In the genomic region with DNA sequence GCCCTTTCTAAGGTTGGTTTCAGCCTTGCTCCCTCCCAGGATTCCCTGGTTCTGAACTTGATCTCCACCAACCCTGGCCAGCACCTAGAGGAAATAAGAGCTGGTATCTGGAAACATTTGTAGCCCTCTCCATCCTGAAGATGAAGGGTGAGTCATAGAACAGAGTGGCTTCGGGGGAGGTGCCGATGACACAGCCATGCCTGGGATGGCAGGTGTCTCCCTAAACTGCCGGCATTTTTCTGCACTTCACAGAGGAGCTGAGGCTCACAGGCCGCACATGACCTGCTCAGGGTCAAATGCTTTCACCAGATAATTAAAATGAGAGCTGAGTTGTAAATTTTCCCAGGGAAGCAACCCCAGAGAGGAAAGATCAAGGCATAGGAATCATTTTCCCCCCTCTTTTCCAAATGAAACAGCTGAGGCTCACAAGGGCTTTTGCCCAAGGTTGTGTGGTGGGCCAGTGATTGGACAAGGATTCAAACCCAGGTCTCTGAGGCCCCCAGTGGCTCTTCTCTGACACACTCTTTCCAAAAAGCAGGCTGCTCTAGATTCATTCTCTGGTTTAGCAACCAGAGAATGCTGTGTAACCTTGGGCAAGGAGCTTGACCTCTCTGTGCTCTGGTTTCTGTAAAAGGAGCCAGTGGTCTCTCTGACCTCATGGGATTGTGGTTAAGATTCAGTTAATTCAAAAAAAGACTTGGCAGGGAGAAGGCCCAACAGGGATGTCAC, we compare ENCODE assay signal across 8 cellular contexts. TPM values are rescaled to one million over a fixed set of nuclear protein-coding genes. Genes with fewer than 3 reads are reported as not detected.
DNase-seq lines count a peak whose midpoint lies in the region; TF ChIP-seq lines count a peak whose summit lies in the region.

No MANE protein-coding gene starts in this region.

- peaks cover 54% of the 10 kb centered on the region for H3K36me3 Mint-ChIP-seq in activated T-cell treated with anti-CD3 and anti-CD28 coated beads, Interleukin-2, amount 50 U/mL, for 24 hours (ENCODE audit: low read depth)

- peaks cover 40% of the 10 kb centered on the region for H3K4me1 Mint-ChIP-seq in activated T-cell treated with anti-CD3 and anti-CD28 coated beads, Interleukin-2, amount 50 U/mL, for 24 hours (ENCODE audit: low read depth)

- H3K4me3 ChIP-seq in BLaER1 treated with 17β-estradiol and CSF1 and Interleukin-3, amounts not matched to agents 10 nM and 100 nM: peak overlapping the region; percentile 53 to 78 (median 72)
- H3K4me3 ChIP-seq in Jurkat, Clone E6-1 (ENCODE audit: low read length): peak overlapping the region; percentile 82
- H3K4me3 ChIP-seq in iPS-15b (ENCODE audit: low read depth, low read length) (peak overlapping the region; percentile 73), smooth muscle cell (peak overlapping the region; percentile 54)

- peak overlapping the region; percentile 80 for H3K4me3 Mint-ChIP-seq in activated T-cell treated with anti-CD3 and anti-CD28 coated beads, Interleukin-2, amount 50 U/mL, for 24 hours

- peaks cover 19 to 45% (median 37%) of the 10 kb centered on the region in 11 experiments; a peak in 21 of 22 replicates for H3K36me3 ChIP-seq in BLaER1 treated with 17β-estradiol and CSF1 and Interleukin-3, amounts not matched to agents 10 nM and 100 nM
- H3K36me3 ChIP-seq in iPS-15b (ENCODE audit: control insufficient read depth, insufficient read depth, low read length) (peaks cover 15% of the 10 kb centered on the region), smooth muscle cell (ENCODE audit: low read depth) (no peaks in the 10 kb centered on the region)

- H4K20me1 ChIP-seq in BLaER1 treated with 17β-estradiol and CSF1 and Interleukin-3, amounts not matched to agents 10 nM and 100 nM: peaks cover 0 to 31% (median 6%) of the 10 kb centered on the region in 11 experiments; a peak in 8 of 22 replicates
- H4K20me1 ChIP-seq in smooth muscle cell (ENCODE audit: low read depth): peaks cover 5% of the 10 kb centered on the region

- H3K27me3 ChIP-seq in BLaER1 treated with 17β-estradiol and CSF1 and Interleukin-3, amounts not matched to agents 10 nM and 100 nM: no peaks in the 10 kb centered on the region
- H3K27me3 ChIP-seq in iPS-15b (ENCODE audit: control insufficient read depth, insufficient read depth, low read length) (peaks cover 25% of the 10 kb centered on the region), smooth muscle cell (ENCODE audit: low read depth) (no peaks in the 10 kb centered on the region)

- H3F3A ChIP-seq in smooth muscle cell (ENCODE audit: low read depth): peaks cover 7% of the 10 kb centered on the region

- H3K9ac ChIP-seq in BLaER1 treated with 17β-estradiol and CSF1 and Interleukin-3, amounts not matched to agents 10 nM and 100 nM: peak overlapping the region; percentile 39 to 77 (median 68)
- H3K9ac ChIP-seq in iPS-15b (ENCODE audit: low read depth, low read length) (peak overlapping the region; percentile 65), smooth muscle cell (ENCODE audit: low read depth) (no peak overlapping the region)

- WGBS in smooth muscle cell (ENCODE audit: low lambda C conversion rate): 54% methylated on average over 4 of the region's 4 CpGs

- TF ChIP-seq CTCF in smooth muscle cell (IDR thresholded peaks at IDR 0.05; ENCODE audit: borderline replicate concordance, insufficient read depth, poor library complexity, severe bottlenecking): no peak

- peak overlapping the region; percentile 77 to 95 (median 88) for H3K4me2 ChIP-seq in BLaER1 treated with 17β-estradiol and CSF1 and Interleukin-3, amounts not matched to agents 10 nM and 100 nM
- peak overlapping the region; percentile 88 for H3K4me2 ChIP-seq in smooth muscle cell

- H3K27ac ChIP-seq in BLaER1 treated with 17β-estradiol and CSF1 and Interleukin-3, amounts not matched to agents 10 nM and 100 nM: peak overlapping the region in 8 of 11 experiments; percentile 48 to 65 (median 59); a peak in 15 of 22 replicates
- H3K27ac ChIP-seq in smooth muscle cell (ENCODE audit: low read depth): no peak overlapping the region

- H2AFZ ChIP-seq in smooth muscle cell (ENCODE audit: low read depth): peak overlapping the region; percentile 48

- no peaks in the 10 kb centered on the region for H3K27me3 Mint-ChIP-seq in activated T-cell treated with anti-CD3 and anti-CD28 coated beads, Interleukin-2, amount 50 U/mL, for 24 hours

- no peak for DNase-seq in Jurkat, Clone E6-1 (ENCODE audit: low read depth, low spot score)
- DNase-seq in activated T-cell treated with anti-CD3 and anti-CD28 coated beads, Interleukin-2, amount 50 U/mL, for 24 hours: peak; percentile 46
- DNase-seq in smooth muscle cell (lab: John Stamatoyannopoulos, UW; ENCODE audit: unreplicated experiment) (no peak), KG1 (lab: John Stamatoyannopoulos, UW) (no peak)
- DNase-seq in activated CD8-positive, alpha-beta memory T cell treated with anti-CD3 and anti-CD28 coated beads, Interleukin-2, amount 50 U/mL, for 4 hours: no peak
- no peak for DNase-seq in activated CD8-positive, alpha-beta memory T cell treated with anti-CD3 and anti-CD28 coated beads, Interleukin-2, amount 50 U/mL, for 48 hours

- H3K4me1 ChIP-seq in BLaER1 treated with 17β-estradiol and CSF1 and Interleukin-3, amounts not matched to agents 10 nM and 100 nM: peaks cover 28 to 57% (median 51%) of the 10 kb centered on the region in 10 experiments
- peaks cover 11% of the 10 kb centered on the region for H3K4me1 ChIP-seq in iPS-15b (ENCODE audit: control insufficient read depth, insufficient read depth, low read length)
- peaks cover 6% of the 10 kb centered on the region for H3K4me1 ChIP-seq in smooth muscle cell (ENCODE audit: low read depth)

- H3K9me3 ChIP-seq in BLaER1 treated with 17β-estradiol and CSF1 and Interleukin-3, amounts not matched to agents 10 nM and 100 nM (replicated peaks in 1 of 11): no peaks in the 10 kb centered on the region
- H3K9me3 ChIP-seq in iPS-15b (ENCODE audit: control insufficient read depth, insufficient read depth, low read length): no peaks in the 10 kb centered on the region
- no peaks in the 10 kb centered on the region for H3K9me3 ChIP-seq in smooth muscle cell (replicated peaks; ENCODE audit: low read depth)

- no peaks in the 10 kb centered on the region for H3K79me2 ChIP-seq in smooth muscle cell (ENCODE audit: low read depth)

- no peaks in the 10 kb centered on the region for H3K9me3 Mint-ChIP-seq in activated T-cell treated with anti-CD3 and anti-CD28 coated beads, Interleukin-2, amount 50 U/mL, for 24 hours

- H3K27ac Mint-ChIP-seq in activated T-cell treated with anti-CD3 and anti-CD28 coated beads, Interleukin-2, amount 50 U/mL, for 24 hours: peak overlapping the region; percentile 92

RNA-seq across cellular contexts. Expression of gene SLC25A42, which starts 1.2 kb away (rescaled TPM):
- polyA plus RNA-seq in Jurkat, Clone E6-1 (2012; ENCODE audit: insufficient read depth, insufficient read length): 15.9 TPM
- total RNA-seq in smooth muscle cell: 8.1 and 11.8 TPM in 2 replicates
- polyA plus RNA-seq in smooth muscle cell: 14.4 and 18.9 TPM in 2 replicates

RNA-seq across cellular contexts. Expression of gene ARMC6, which starts 29.2 kb away (rescaled TPM):
- 70.6 TPM for polyA plus RNA-seq in Jurkat, Clone E6-1 (2012; ENCODE audit: insufficient read depth, insufficient read length)
- total RNA-seq in smooth muscle cell: 14.6 and 27.1 TPM in 2 replicates
- polyA plus RNA-seq in smooth muscle cell: 13.8 and 17.8 TPM in 2 replicates

RNA-seq across cellular contexts. Expression of gene SUGP2, which starts 29.3 kb away (rescaled TPM):
- 83.5 TPM for polyA plus RNA-seq in Jurkat, Clone E6-1 (2012; ENCODE audit: insufficient read depth, insufficient read length)
- total RNA-seq in smooth muscle cell: 47.3 and 47.6 TPM in 2 replicates
- 42.2 and 51.7 TPM in 2 replicates for polyA plus RNA-seq in smooth muscle cell
